Comparison of ENCODE assay signal across 9 cellular contexts in the genomic region with DNA sequence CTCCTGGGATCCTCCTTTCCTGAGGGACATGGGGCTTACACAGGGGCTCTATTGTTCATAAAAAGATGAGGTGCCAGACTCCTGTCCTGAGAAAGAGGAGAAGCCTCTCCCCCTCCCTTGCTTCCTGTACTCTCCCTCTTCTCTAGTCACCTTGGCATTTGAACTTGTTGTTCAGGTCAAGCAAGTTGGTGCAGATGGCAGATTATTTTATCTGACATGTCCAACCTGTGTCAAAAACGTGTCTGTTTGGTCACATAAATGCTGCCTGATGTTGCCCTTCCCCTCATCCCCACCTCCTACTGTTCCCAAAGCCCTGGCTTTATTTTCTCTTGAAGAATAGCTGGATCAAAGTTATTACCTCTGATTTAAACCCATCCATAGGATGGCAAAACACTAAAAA.
A peak's percentile ranks its signal among the peaks of the same experiment; 100 is the strongest.
DNase-seq lines count a peak whose midpoint lies in the region; ATAC-seq and TF ChIP-seq lines count a peak whose summit lies in the region.
"Had no signal": no experiment of that assay in that cellular context is flagged by ENCODE, and none has a peak within 500 bp of the region (broad histone marks: within the 10 kb centered on the region; RNA-seq: fewer than 3 reads in every experiment).

No MANE protein-coding gene starts in this region.

- no peak overlapping the region for H3K27ac Mint-ChIP-seq in stimulated activated naive CD8-positive, alpha-beta T cell treated with anti-CD3 and anti-CD28 coated beads, Interleukin-15, amount 100 ng/mL, for 72 hours

- no peak overlapping the region for H3K4me3 Mint-ChIP-seq in stimulated activated naive CD8-positive, alpha-beta T cell treated with anti-CD3 and anti-CD28 coated beads, Interleukin-15, amount 100 ng/mL, for 72 hours

- in situ Hi-C loops in gastrocnemius medialis (cut with MboI; ENCODE audit: low sequenced_read_pairs in 4 of 4): no loop called here

- DNase-seq in DMS 273 treated with DMSO at 0.1 percent for 48 hours (lab: John Stamatoyannopoulos, UW) (peak; percentile 74), SJSA1 (ENCODE audit: low read depth in 1 of 2, low spot score in 2 of 2) (no peak), foreskin keratinocyte (peak in 1 of 2 donors; percentile 56), gastrocnemius medialis (no peak), SHP77 treated with DMSO at 0.1 percent for 48 hours (lab: John Stamatoyannopoulos, UW) (no peak), superior temporal gyrus (ENCODE audit: extremely low spot score) (no peak)
- DNase-seq in stimulated activated naive CD8-positive, alpha-beta T cell treated with anti-CD3 and anti-CD28 coated beads, Interleukin-15, amount 100 ng/mL, for 72 hours: no peak
- DNase-seq: stimulated activated CD4-positive, alpha-beta T cell treated with anti-CD3 and anti-CD28 coated beads, Interleukin-4, amount 100 ng/mL, for 24 hours had no signal

- no peaks in the 10 kb centered on the region for H3K36me3 ChIP-seq in SJSA1
- no peaks in the 10 kb centered on the region for H3K36me3 ChIP-seq in gastrocnemius medialis

- TF ChIP-seq CTCF in foreskin keratinocyte (conservative IDR thresholded peaks at IDR 0.05) (no peak), gastrocnemius medialis (IDR thresholded peaks at IDR 0.05 in 4 of 5, conservative IDR thresholded peaks at IDR 0.05 in 1 of 5) (no peak)

- intact Hi-C loops in gastrocnemius medialis (cut with DNase I; ENCODE audit: low total_unique reads): no loop called here

- H3K27me3 ChIP-seq in SJSA1 (replicated peaks) (no peaks in the 10 kb centered on the region), foreskin keratinocyte (no peaks in the 10 kb centered on the region), gastrocnemius medialis (no peaks in the 10 kb centered on the region)

- H3K27ac ChIP-seq in SJSA1 (peak overlapping the region; percentile 97), foreskin keratinocyte (peak overlapping the region; percentile 99), gastrocnemius medialis (peak overlapping the region; percentile 61 to 73 (median 70))

- H3K4me1 ChIP-seq in SJSA1 (replicated peaks): peaks cover 57% of the 10 kb centered on the region
- H3K4me1 ChIP-seq in foreskin keratinocyte: peaks cover 44% of the 10 kb centered on the region
- H3K4me1 ChIP-seq in gastrocnemius medialis: peaks cover 14 to 26% of the 10 kb centered on the region in 2 donors

- H3K9me3 ChIP-seq in SJSA1 (replicated peaks) (no peaks in the 10 kb centered on the region), gastrocnemius medialis (no peaks in the 10 kb centered on the region)

- H3K27me3 Mint-ChIP-seq in stimulated activated naive CD8-positive, alpha-beta T cell treated with anti-CD3 and anti-CD28 coated beads, Interleukin-15, amount 100 ng/mL, for 72 hours: peaks cover 18% of the 10 kb centered on the region

- no peak for TF ChIP-seq POLR2A in gastrocnemius medialis (IDR thresholded peaks at IDR 0.05)

- H3K4me3 ChIP-seq in SJSA1 (no peak overlapping the region), gastrocnemius medialis (no peak overlapping the region)

- ATAC-seq in foreskin keratinocyte (no peak), gastrocnemius medialis (no peak), GM19463 (IDR thresholded peaks at IDR 0.05; ENCODE audit: unreplicated experiment) (no peak)
- ATAC-seq in stimulated activated naive CD8-positive, alpha-beta T cell treated with anti-CD3 and anti-CD28 coated beads, Interleukin-15, amount 100 ng/mL, for 72 hours: no peak

- H3K4me1 Mint-ChIP-seq in stimulated activated naive CD8-positive, alpha-beta T cell treated with anti-CD3 and anti-CD28 coated beads, Interleukin-15, amount 100 ng/mL, for 72 hours: no peaks in the 10 kb centered on the region

- no peaks in the 10 kb centered on the region for H3K9me3 Mint-ChIP-seq in stimulated activated naive CD8-positive, alpha-beta T cell treated with anti-CD3 and anti-CD28 coated beads, Interleukin-15, amount 100 ng/mL, for 72 hours
